Comparison of ENCODE assay signal across 16 cellular contexts in the genomic region with DNA sequence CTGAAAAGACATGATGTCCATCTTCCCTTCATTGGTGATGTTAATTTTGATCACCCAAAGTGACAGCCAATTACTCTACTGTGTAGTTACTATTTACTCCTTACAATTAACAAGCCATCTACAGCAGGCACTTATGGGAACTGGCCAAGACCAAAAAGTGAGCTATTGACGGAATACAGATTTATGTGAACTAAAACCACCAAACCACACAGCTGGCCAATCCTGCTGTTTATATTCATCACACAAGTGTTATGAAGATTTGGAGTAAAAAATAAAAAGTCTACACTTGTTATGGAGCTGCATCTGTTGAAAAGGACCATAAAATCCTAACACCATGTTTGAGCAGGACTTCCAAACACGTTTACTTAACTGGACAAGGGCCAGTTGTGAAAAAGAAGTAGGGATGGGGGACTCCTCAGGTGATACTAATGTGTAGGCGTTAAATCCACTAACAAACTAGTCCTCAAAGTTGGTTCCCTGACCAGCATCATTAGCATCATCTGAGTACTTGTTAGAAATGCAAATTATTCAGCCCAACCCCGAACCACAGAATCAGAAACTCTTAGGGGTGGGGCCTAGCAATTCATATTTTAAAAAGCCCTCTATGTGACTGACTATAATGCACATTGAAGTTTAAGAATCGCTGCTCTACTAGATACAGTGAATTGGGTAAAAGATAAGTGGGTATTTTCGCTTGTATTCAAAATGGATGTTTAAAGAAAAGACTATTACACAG. TPM values are rescaled to one million over a fixed set of nuclear protein-coding genes. Genes with fewer than 3 reads are reported as not detected.
DNase-seq lines count a peak whose midpoint lies in the region; ATAC-seq and TF ChIP-seq lines count a peak whose summit lies in the region.
"Had no signal": no experiment of that assay in that cellular context is flagged by ENCODE, and none has a peak within 500 bp of the region (broad histone marks: within the 10 kb centered on the region; RNA-seq: fewer than 3 reads in every experiment).

No MANE protein-coding gene starts in this region.

- H3K79me2 ChIP-seq in OCI-LY3 (ENCODE audit: low read length) = peaks cover 79% of the 10 kb centered on the region

- H3K4me3 Mint-ChIP-seq in natural killer cell = no peak overlapping the region

- H3K27me3 Mint-ChIP-seq in natural killer cell (ENCODE audit: low read depth in 2 of 2) = no peaks in the 10 kb centered on the region

- ATAC-seq in activated CD4-positive, CD25-positive, alpha-beta regulatory T cell treated with anti-CD3 and anti-CD28 coated beads, Interleukin-2, amount 50 U/mL, for 24 hours = peak; percentile 21 to 69
- ATAC-seq in GM19395 (IDR thresholded peaks at IDR 0.05; ENCODE audit: unreplicated experiment) (peak; percentile 53), natural killer cell (no peak), HG02642 (IDR thresholded peaks at IDR 0.05; ENCODE audit: poor library complexity, unreplicated experiment) (no peak)

- peak overlapping the region; percentile 56 to 64 for H3K27ac Mint-ChIP-seq in natural killer cell

- H3K36me3 ChIP-seq in OCI-LY3 (replicated peaks; ENCODE audit: low read depth, low read length) = peaks cover 32% of the 10 kb centered on the region

- intact Hi-C loops in natural killer cell (cut with micrococcal nuclease) = no loop called here

- no peak for DNase-seq in activated CD4-positive, CD25-positive, alpha-beta regulatory T cell treated with anti-CD3 and anti-CD28 coated beads, Interleukin-2, amount 50 U/mL, for 72 hours
- DNase-seq in natural killer cell (no peak), NK-92 (lab: John Stamatoyannopoulos, UW; ENCODE audit: unreplicated experiment) (no peak)
- no peak for DNase-seq in activated CD8-positive, alpha-beta memory T cell treated with anti-CD3 and anti-CD28 coated beads, Interleukin-2, amount 50 U/mL, for 48 hours
- DNase-seq: 8988T; COR-L47; dermis blood vessel endothelial cell; left ventricle myocardium inferior; NCI-H1048; NCI-H2171 treated with DMSO at 0.1 percent for 48 hours; sigmoid colon; stimulated activated naive CD4-positive, alpha-beta T cell had no signal

- peaks cover 49% of the 10 kb centered on the region for H4K20me1 ChIP-seq in OCI-LY3 (ENCODE audit: insufficient read depth, low read length)

- H3K9ac ChIP-seq in OCI-LY3 (ENCODE audit: low read length) = no peak overlapping the region

- H3K4me2 ChIP-seq in OCI-LY3 (ENCODE audit: low read length) = peak overlapping the region; percentile 28

- TF ChIP-seq CTCF in OCI-LY3 (IDR thresholded peaks at IDR 0.05; ENCODE audit: low read depth, low read length) (no peak), natural killer cell (IDR thresholded peaks at IDR 0.05) (no peak)

- no peak overlapping the region for H2AFZ ChIP-seq in OCI-LY3 (ENCODE audit: low read depth, low read length)

- no peak overlapping the region for H3K4me3 ChIP-seq in OCI-LY3 (ENCODE audit: low read length)
- H3K4me3 ChIP-seq: left ventricle myocardium inferior, sigmoid colon had no signal

- peaks cover 2 to 7% of the 10 kb centered on the region in 2 donors for H3K9me3 Mint-ChIP-seq in natural killer cell

- H3K27me3 ChIP-seq in OCI-LY3 (ENCODE audit: low read depth, low read length) = no peaks in the 10 kb centered on the region
- H3K27me3 ChIP-seq: sigmoid colon had no signal

- H3K9me3 ChIP-seq in OCI-LY3 (ENCODE audit: insufficient read depth, low read length) = peaks cover 5% of the 10 kb centered on the region; the same call in 1 of the 2 replicates
- H3K9me3 ChIP-seq: sigmoid colon had no signal

- H3K4me1 Mint-ChIP-seq in natural killer cell = peaks cover 39 to 46% of the 10 kb centered on the region in 2 donors

- H3K36me3 Mint-ChIP-seq in natural killer cell = peaks cover 14% of the 10 kb centered on the region

- H3K27ac ChIP-seq in OCI-LY3 (ENCODE audit: low read length) = no peak overlapping the region
- H3K27ac ChIP-seq: left ventricle myocardium inferior, sigmoid colon had no signal

- peaks cover 19% of the 10 kb centered on the region for H3K4me1 ChIP-seq in OCI-LY3 (ENCODE audit: low read length)

RNA-seq across cellular contexts. Expression of a gene that starts 11.6 kb away (rescaled TPM):
- 10 to 100 TPM; 26.4 to 39.2 (median 28.6) TPM for total RNA-seq in natural killer cell

RNA-seq across cellular contexts. Expression of a gene that starts 31.5 kb away (rescaled TPM):
- 10 to 100 TPM; 45.1 to 54.5 (median 49.4) TPM for total RNA-seq in natural killer cell

Comparison
In these comparisons a context has a peak if more than half of its experiments do, and no peak if none do; other contexts are left out.
1. ATAC-seq: peak in activated CD4-positive, CD25-positive, alpha-beta regulatory T cell treated with anti-CD3 and anti-CD28 coated beads, Interleukin-2, amount 50 U/mL, for 24 hours (2 of 2) and GM19395 (single experiment); none in natural killer cell (0 of 3) and HG02642 (single experiment).